In genomic region chr12:52673713-52674415, GRCh38 we compare ENCODE assay signal across 1 cellular context.
A peak's percentile ranks its signal among the peaks of the same experiment; 100 is the strongest.
TF ChIP-seq lines count a peak whose summit lies in the region.

No MANE protein-coding gene starts in this region.

TF ChIP-seq in K562, 482 proteins besides CTCF, POLR2A, EP300 and RAD21:
- TF ChIP-seq ZBTB49 (CRISPR knock-in tag; IDR thresholded peaks at IDR 0.05; ENCODE audit: borderline replicate concordance): no peak
- no peak for TF ChIP-seq GTF2B (IDR thresholded peaks at IDR 0.05; ENCODE audit: extremely low read depth, insufficient read length)
- TF ChIP-seq RFX5 (IDR thresholded peaks at IDR 0.05; ENCODE audit: low read depth, low read length): no peak
- no peak for TF ChIP-seq ATF1 (CRISPR knock-in tag; IDR thresholded peaks at IDR 0.05)
- 0 out of 2 replicates have a peak, but pooled peaks have one; percentile 11 for TF ChIP-seq ATF1 (tag; IDR thresholded peaks at IDR 0.05)
- no peak for TF ChIP-seq PRPF4 (IDR thresholded peaks at IDR 0.05; ENCODE audit: insufficient read depth, low read depth, low read length, poor library complexity, severe bottlenecking)
- TF ChIP-seq RBBP5 (IDR thresholded peaks at IDR 0.05; ENCODE audit: borderline replicate concordance, insufficient read depth, low read length, poor library complexity, severe bottlenecking): no peak
- TF ChIP-seq RBM17 (IDR thresholded peaks at IDR 0.05; ENCODE audit: borderline replicate concordance, low read depth, low read length): no peak
- TF ChIP-seq ATF3 (IDR thresholded peaks at IDR 0.05): peak; percentile 36; the same call in 1 of the 2 replicates
- no peak for TF ChIP-seq ATF3 (CRISPR knock-in tag; conservative IDR thresholded peaks at IDR 0.05)
- no peak for TF ChIP-seq HINFP (tag; conservative IDR thresholded peaks at IDR 0.05; ENCODE audit: low read depth)
- TF ChIP-seq BDP1 (IDR thresholded peaks at IDR 0.05; ENCODE audit: insufficient read depth, insufficient read length): no peak
TF ChIP-seq in K562: peak in this region for 2.
